ENCODE assay signal across 8 cellular contexts in the genomic region with DNA sequence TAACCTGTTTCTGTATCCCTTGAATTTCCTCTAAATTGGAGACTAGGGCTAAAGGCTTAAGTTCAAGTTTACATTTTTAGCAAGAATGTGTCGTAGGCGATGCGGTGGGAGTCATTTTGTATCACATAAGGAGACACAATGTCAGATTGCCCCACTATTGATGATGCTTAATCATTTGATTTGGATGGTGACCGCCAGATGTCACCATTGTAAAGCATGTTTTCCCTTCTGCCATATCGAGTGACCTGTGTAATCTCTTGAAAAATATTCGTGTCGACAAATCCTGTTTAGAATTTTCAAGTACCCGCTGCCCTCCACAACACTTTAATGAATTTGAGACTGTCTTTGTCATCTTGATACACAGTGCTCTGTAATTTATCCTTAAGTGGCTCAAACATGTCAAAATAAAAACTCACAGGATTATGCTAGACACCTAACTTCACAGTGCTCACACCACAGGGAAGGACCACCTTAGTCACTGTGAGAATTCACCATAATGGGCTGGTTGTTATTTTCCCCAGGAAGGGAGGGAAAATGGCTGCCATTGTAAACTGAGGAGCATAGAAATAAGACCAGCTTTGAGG. TPM values are rescaled to one million over a fixed set of nuclear protein-coding genes. Genes with fewer than 3 reads are reported as not detected.
DNase-seq lines count a peak whose midpoint lies in the region; ATAC-seq, FAIRE-seq and TF ChIP-seq lines count a peak whose summit lies in the region.

No MANE protein-coding gene starts in this region.

- H4K91ac ChIP-seq in neuronal stem cell (ENCODE audit: low read depth, low read length, poor library complexity) = no peak overlapping the region

- no peak overlapping the region for H2AK5ac ChIP-seq in neuronal stem cell (ENCODE audit: low read depth, low read length)

- H3K9me3 Mint-ChIP-seq in CD14-positive monocyte = peaks cover 0 to 5% (median 1%) of the 10 kb centered on the region in 7 donors

- no peak overlapping the region for H2BK15ac ChIP-seq in neuronal stem cell (ENCODE audit: low read length)

- H3K27ac ChIP-seq in neuronal stem cell (replicated peaks; ENCODE audit: low read length) = no peak overlapping the region

- H2AFZ ChIP-seq in neuronal stem cell (ENCODE audit: low read length) = peak overlapping the region; percentile 57

- H3K9ac ChIP-seq in neuronal stem cell (ENCODE audit: low read depth, low read length, poor library complexity) = no peak overlapping the region

- FAIRE-seq in bronchial epithelial cell (lab: Jason Lieb, UNC) = no peak

- no peaks in the 10 kb centered on the region for H3K4me1 ChIP-seq in neuronal stem cell (ENCODE audit: control insufficient read depth in 2 of 2, insufficient read depth in 1 of 2, low read depth in 1 of 2, low read length in 2 of 2)

- H3K14ac ChIP-seq in neuronal stem cell (ENCODE audit: low read length) = no peak overlapping the region

- H3K36me3 Mint-ChIP-seq in CD14-positive monocyte = no peaks in the 10 kb centered on the region

- ATAC-seq in GM21717 (IDR thresholded peaks at IDR 0.05; ENCODE audit: unreplicated experiment) = no peak
- no peak for ATAC-seq in HG03135 (IDR thresholded peaks at IDR 0.05; ENCODE audit: unreplicated experiment)
- ATAC-seq in HG03469 (IDR thresholded peaks at IDR 0.05; ENCODE audit: unreplicated experiment) = no peak

- H3K27me3 ChIP-seq in bronchial epithelial cell (ENCODE audit: control insufficient read depth, insufficient read depth, low read length) (no peaks in the 10 kb centered on the region), neuronal stem cell (ENCODE audit: control insufficient read depth in 3 of 3, insufficient read depth in 3 of 3, low read depth in 1 of 3, low read length in 3 of 3) (no peaks in the 10 kb centered on the region)

- H4K8ac ChIP-seq in neuronal stem cell (ENCODE audit: low read depth, low read length) = no peak overlapping the region

- H3K27me3 Mint-ChIP-seq in CD14-positive monocyte (ENCODE audit: low read depth in 3 of 3) = peaks cover 15 to 32% (median 24%) of the 10 kb centered on the region in 3 donors

- H3K4me3 ChIP-seq in bronchial epithelial cell (ENCODE audit: low read depth, low read length) = no peak overlapping the region
- no peak overlapping the region for H3K4me3 ChIP-seq in neuronal stem cell (ENCODE audit: low read length in 2 of 2)

- H2BK5ac ChIP-seq in neuronal stem cell (ENCODE audit: low read length) = no peak overlapping the region

- H3K4me1 Mint-ChIP-seq in CD14-positive monocyte = peaks cover 3% of the 10 kb centered on the region

- DNase-seq in CD14-positive monocyte (ENCODE audit: low spot score) = no peak
- DNase-seq in H4 (ENCODE audit: low spot score) = peak; percentile 43
- peak; percentile 63 for DNase-seq in NCI-H69 (lab: John Stamatoyannopoulos, UW)
- DNase-seq in bronchial epithelial cell (ENCODE audit: low read depth) = peak; percentile 33
- no peak for DNase-seq in neuronal stem cell (ENCODE audit: low spot score)

- no peak overlapping the region for H2BK12ac ChIP-seq in neuronal stem cell (ENCODE audit: low read length)

- H3K79me1 ChIP-seq in neuronal stem cell (ENCODE audit: low read depth, low read length) = no peaks in the 10 kb centered on the region

- H3K4me3 Mint-ChIP-seq in CD14-positive monocyte = no peak overlapping the region

- no peak overlapping the region for H3K18ac ChIP-seq in neuronal stem cell (ENCODE audit: low read length)

- no peak overlapping the region for H2BK120ac ChIP-seq in neuronal stem cell (ENCODE audit: low read depth, low read length)

- intact Hi-C loops in CD14-positive monocyte (cut with micrococcal nuclease) = no loop called here

- H3K23ac ChIP-seq in neuronal stem cell (ENCODE audit: low read depth, low read length, poor library complexity) = no peak overlapping the region

- no peak overlapping the region for H3K27ac Mint-ChIP-seq in CD14-positive monocyte

- H3K4ac ChIP-seq in neuronal stem cell (ENCODE audit: low read length) = no peak overlapping the region

- H3K36me3 ChIP-seq in bronchial epithelial cell (ENCODE audit: control insufficient read depth, insufficient read depth, low read length) (no peaks in the 10 kb centered on the region), neuronal stem cell (replicated peaks in 1 of 2; ENCODE audit: control insufficient read depth in 2 of 2, insufficient read depth in 2 of 2, low read length in 2 of 2) (no peaks in the 10 kb centered on the region)

- H3K9me3 ChIP-seq in neuronal stem cell (replicated peaks in 1 of 2; ENCODE audit: control insufficient read depth in 2 of 2, insufficient read depth in 1 of 2, low read depth in 1 of 2, low read length in 2 of 2) = no peaks in the 10 kb centered on the region

- no CpG with 5 or more reads among the region's 8 CpGs for WGBS in neuronal stem cell (ENCODE audit: extremely low coverage in 2 of 2, insufficient read length in 2 of 2, insufficient replicate concordance in 1 of 2), 2 donors

- H3K4me2 ChIP-seq in neuronal stem cell (ENCODE audit: insufficient read depth, low read length, poor library complexity, severe bottlenecking) = no peak overlapping the region

- TF ChIP-seq CTCF in CD14-positive monocyte (IDR thresholded peaks at IDR 0.05) (peak; percentile 37), bronchial epithelial cell (IDR thresholded peaks at IDR 0.05; ENCODE audit: insufficient read depth, low read length, severe bottlenecking) (peak; percentile 48)

RNA-seq across cellular contexts. Expression of a gene that starts 34.5 kb away (rescaled TPM):
- polyA plus RNA-seq in CD14-positive monocyte = 10 to 100 TPM; 45.1 to 87.0 TPM
- not detected in 2 replicates for total RNA-seq in H4 (2014; rRNA removed; shearing (Covaris generic))
- total RNA-seq in bronchial epithelial cell = not detected in 2 replicates
- not detected for polyA plus RNA-seq in neuronal stem cell (2013, experiment 1 of 2)
- polyA plus RNA-seq in neuronal stem cell (2013, experiment 2 of 2) = not detected

Comparison
In these comparisons a context has a peak if more than half of its experiments do, and no peak if none do; other contexts are left out.
1. DNase-seq: peak in H4 (single experiment), NCI-H69 (single experiment) and bronchial epithelial cell (single experiment); none in CD14-positive monocyte (single experiment) and neuronal stem cell (single experiment).